In the genomic region with DNA sequence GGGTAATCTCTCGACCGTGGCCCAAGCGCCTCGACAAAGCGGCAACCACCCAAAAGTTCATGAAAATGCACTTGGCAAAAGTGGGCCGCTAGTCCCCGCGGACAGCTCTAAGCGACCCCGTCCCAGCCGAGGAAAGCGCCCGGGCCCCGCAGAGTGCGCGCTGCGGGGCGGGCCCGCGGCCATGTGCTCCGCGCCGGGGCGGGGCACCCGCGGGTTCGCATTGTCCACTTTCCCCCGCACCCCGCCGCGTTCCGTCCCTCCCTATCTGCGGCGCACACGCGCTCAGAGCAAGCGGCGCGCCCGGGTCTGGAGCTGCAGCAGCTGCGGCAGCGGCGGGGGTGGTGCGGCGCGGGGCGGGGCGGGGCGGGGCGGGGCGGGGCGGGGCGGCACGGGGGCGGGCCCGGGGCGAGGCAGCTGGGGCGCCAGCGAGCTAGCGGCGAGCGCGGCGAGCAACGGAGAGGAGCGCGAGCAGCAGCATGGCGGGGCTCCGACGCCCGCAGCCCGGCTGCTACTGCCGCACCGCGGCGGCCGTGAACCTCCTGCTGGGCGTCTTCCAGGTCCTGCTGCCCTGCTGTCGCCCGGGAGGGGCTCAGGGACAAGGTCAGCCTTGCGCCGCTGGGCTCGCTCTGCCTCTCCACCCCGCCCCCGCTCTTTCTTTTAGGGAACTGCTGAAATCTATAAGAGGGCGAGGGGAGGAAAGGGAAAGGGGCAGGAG, we compare ENCODE assay signal across 1 cellular context.
TF ChIP-seq lines count a peak whose summit lies in the region.

A gene with protein sequence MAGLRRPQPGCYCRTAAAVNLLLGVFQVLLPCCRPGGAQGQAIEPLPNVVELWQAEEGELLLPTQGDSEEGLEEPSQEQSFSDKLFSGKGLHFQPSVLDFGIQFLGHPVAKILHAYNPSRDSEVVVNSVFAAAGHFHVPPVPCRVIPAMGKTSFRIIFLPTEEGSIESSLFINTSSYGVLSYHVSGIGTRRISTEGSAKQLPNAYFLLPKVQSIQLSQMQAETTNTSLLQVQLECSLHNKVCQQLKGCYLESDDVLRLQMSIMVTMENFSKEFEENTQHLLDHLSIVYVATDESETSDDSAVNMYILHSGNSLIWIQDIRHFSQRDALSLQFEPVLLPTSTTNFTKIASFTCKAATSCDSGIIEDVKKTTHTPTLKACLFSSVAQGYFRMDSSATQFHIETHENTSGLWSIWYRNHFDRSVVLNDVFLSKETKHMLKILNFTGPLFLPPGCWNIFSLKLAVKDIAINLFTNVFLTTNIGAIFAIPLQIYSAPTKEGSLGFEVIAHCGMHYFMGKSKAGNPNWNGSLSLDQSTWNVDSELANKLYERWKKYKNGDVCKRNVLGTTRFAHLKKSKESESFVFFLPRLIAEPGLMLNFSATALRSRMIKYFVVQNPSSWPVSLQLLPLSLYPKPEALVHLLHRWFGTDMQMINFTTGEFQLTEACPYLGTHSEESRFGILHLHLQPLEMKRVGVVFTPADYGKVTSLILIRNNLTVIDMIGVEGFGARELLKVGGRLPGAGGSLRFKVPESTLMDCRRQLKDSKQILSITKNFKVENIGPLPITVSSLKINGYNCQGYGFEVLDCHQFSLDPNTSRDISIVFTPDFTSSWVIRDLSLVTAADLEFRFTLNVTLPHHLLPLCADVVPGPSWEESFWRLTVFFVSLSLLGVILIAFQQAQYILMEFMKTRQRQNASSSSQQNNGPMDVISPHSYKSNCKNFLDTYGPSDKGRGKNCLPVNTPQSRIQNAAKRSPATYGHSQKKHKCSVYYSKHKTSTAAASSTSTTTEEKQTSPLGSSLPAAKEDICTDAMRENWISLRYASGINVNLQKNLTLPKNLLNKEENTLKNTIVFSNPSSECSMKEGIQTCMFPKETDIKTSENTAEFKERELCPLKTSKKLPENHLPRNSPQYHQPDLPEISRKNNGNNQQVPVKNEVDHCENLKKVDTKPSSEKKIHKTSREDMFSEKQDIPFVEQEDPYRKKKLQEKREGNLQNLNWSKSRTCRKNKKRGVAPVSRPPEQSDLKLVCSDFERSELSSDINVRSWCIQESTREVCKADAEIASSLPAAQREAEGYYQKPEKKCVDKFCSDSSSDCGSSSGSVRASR (N-terminal part only) (plus strand): TSS at position 439 of the 715 bp plus-strand sequence. CDS start 38 bp downstream, at position 477.

TF ChIP-seq in HEK293, 187 proteins besides CTCF, POLR2A, EP300 and RAD21 (continued from another document):
- TF ChIP-seq, protein P1, sequence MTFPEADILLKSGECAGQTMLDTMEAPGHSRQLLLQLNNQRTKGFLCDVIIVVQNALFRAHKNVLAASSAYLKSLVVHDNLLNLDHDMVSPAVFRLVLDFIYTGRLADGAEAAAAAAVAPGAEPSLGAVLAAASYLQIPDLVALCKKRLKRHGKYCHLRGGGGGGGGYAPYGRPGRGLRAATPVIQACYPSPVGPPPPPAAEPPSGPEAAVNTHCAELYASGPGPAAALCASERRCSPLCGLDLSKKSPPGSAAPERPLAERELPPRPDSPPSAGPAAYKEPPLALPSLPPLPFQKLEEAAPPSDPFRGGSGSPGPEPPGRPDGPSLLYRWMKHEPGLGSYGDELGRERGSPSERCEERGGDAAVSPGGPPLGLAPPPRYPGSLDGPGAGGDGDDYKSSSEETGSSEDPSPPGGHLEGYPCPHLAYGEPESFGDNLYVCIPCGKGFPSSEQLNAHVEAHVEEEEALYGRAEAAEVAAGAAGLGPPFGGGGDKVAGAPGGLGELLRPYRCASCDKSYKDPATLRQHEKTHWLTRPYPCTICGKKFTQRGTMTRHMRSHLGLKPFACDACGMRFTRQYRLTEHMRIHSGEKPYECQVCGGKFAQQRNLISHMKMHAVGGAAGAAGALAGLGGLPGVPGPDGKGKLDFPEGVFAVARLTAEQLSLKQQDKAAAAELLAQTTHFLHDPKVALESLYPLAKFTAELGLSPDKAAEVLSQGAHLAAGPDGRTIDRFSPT (tag by site-specific recombination; IDR thresholded peaks at IDR 0.05), result no peak
- TF ChIP-seq ZNF837 (tag by site-specific recombination; IDR thresholded peaks at IDR 0.05), result no peak
- TF ChIP-seq ZNF394 (tag by site-specific recombination; IDR thresholded peaks at IDR 0.05; ENCODE audit: borderline replicate concordance), result 0 out of 2 replicates have a peak, but pooled peaks have one; percentile 28
- no peak for TF ChIP-seq ZNF768 (tag by site-specific recombination; IDR thresholded peaks at IDR 0.05)
- no peak for TF ChIP-seq ZNF184 (tag by site-specific recombination; IDR thresholded peaks at IDR 0.05)
- TF ChIP-seq SP7 (tag by site-specific recombination; IDR thresholded peaks at IDR 0.05), result 0 out of 2 replicates have a peak, but pooled peaks have one; percentile 9
- TF ChIP-seq ZBTB20 (tag by site-specific recombination; IDR thresholded peaks at IDR 0.05), result no peak
- TF ChIP-seq ZNF792 (tag by site-specific recombination; IDR thresholded peaks at IDR 0.05), result no peak
- 0 out of 2 replicates have a peak, but pooled peaks have one; percentile 23 for TF ChIP-seq KLF1 (tag by site-specific recombination; IDR thresholded peaks at IDR 0.05)
- TF ChIP-seq ZNF548 (tag by site-specific recombination; IDR thresholded peaks at IDR 0.05), result no peak
- no peak for TF ChIP-seq PRDM1 (tag by site-specific recombination; IDR thresholded peaks at IDR 0.05)
- TF ChIP-seq ZNF449 (tag by site-specific recombination; IDR thresholded peaks at IDR 0.05), result no peak
- TF ChIP-seq SP2 (tag by site-specific recombination; IDR thresholded peaks at IDR 0.05), result no peak
- TF ChIP-seq WT1 (tag by site-specific recombination; IDR thresholded peaks at IDR 0.05), result no peak
- TF ChIP-seq ZBTB1 (tag by site-specific recombination; IDR thresholded peaks at IDR 0.05), result no peak
- no peak for TF ChIP-seq ZNF404 (tag by site-specific recombination; IDR thresholded peaks at IDR 0.05)
- TF ChIP-seq ZNF157 (tag by site-specific recombination; IDR thresholded peaks at IDR 0.05), result no peak
- TF ChIP-seq ZNF580 (tag by site-specific recombination; IDR thresholded peaks at IDR 0.05), result no peak
- no peak for TF ChIP-seq ZNF791 (tag by site-specific recombination; IDR thresholded peaks at IDR 0.05)
- TF ChIP-seq ZBTB8A (tag by site-specific recombination; IDR thresholded peaks at IDR 0.05), result peak; percentile 69; the same call in 1 of the 2 replicates
- no peak for TF ChIP-seq ZNF146 (tag by site-specific recombination; IDR thresholded peaks at IDR 0.05)
- no peak for TF ChIP-seq ZNF521 (tag by site-specific recombination; IDR thresholded peaks at IDR 0.05)
- no peak for TF ChIP-seq ZNF610 (tag by site-specific recombination; IDR thresholded peaks at IDR 0.05; ENCODE audit: borderline replicate concordance)
- 0 out of 2 replicates have a peak, but pooled peaks have one; percentile 2 for TF ChIP-seq ZNF335 (tag by site-specific recombination; conservative IDR thresholded peaks at IDR 0.05)
- TF ChIP-seq ZNF513 (tag by site-specific recombination; IDR thresholded peaks at IDR 0.05), result no peak
- TF ChIP-seq ZNF155 (tag by site-specific recombination; IDR thresholded peaks at IDR 0.05), result no peak
- no peak for TF ChIP-seq HOXA7 (CRISPR knock-in tag; IDR thresholded peaks at IDR 0.05; ENCODE audit: borderline replicate concordance)
- TF ChIP-seq BCL11A (tag by site-specific recombination; IDR thresholded peaks at IDR 0.05; ENCODE audit: low read depth), result no peak
- TF ChIP-seq ZNF19 (tag by site-specific recombination; IDR thresholded peaks at IDR 0.05; ENCODE audit: low read depth), result no peak
- TF ChIP-seq, protein P2, sequence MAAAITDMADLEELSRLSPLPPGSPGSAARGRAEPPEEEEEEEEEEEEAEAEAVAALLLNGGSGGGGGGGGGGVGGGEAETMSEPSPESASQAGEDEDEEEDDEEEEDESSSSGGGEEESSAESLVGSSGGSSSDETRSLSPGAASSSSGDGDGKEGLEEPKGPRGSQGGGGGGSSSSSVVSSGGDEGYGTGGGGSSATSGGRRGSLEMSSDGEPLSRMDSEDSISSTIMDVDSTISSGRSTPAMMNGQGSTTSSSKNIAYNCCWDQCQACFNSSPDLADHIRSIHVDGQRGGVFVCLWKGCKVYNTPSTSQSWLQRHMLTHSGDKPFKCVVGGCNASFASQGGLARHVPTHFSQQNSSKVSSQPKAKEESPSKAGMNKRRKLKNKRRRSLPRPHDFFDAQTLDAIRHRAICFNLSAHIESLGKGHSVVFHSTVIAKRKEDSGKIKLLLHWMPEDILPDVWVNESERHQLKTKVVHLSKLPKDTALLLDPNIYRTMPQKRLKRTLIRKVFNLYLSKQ (tag by site-specific recombination; IDR thresholded peaks at IDR 0.05; ENCODE audit: borderline replicate concordance), result no peak
- no peak for TF ChIP-seq ZNF292 (tag by site-specific recombination; IDR thresholded peaks at IDR 0.05; ENCODE audit: borderline replicate concordance, low read depth)
- no peak for TF ChIP-seq SCRT2 (tag by site-specific recombination; IDR thresholded peaks at IDR 0.05)
- TF ChIP-seq ZNF843 (tag by site-specific recombination; IDR thresholded peaks at IDR 0.05), result no peak
- TF ChIP-seq KLF10 (tag by site-specific recombination; IDR thresholded peaks at IDR 0.05), result peak; percentile 56
- 0 out of 2 replicates have a peak, but pooled peaks have one; percentile 21 for TF ChIP-seq ZIC2 (tag by site-specific recombination; IDR thresholded peaks at IDR 0.05)
- no peak for TF ChIP-seq ZBTB21 (tag by site-specific recombination; IDR thresholded peaks at IDR 0.05)
- no peak for TF ChIP-seq ZNF639 (tag by site-specific recombination; IDR thresholded peaks at IDR 0.05)
- TF ChIP-seq ZNF423 (tag by site-specific recombination; IDR thresholded peaks at IDR 0.05), result no peak
- TF ChIP-seq SCRT1 (tag by site-specific recombination; IDR thresholded peaks at IDR 0.05; ENCODE audit: borderline replicate concordance), result no peak
- no peak for TF ChIP-seq ZNF175 (tag by site-specific recombination; IDR thresholded peaks at IDR 0.05)
- no peak for TF ChIP-seq ZNF776 (tag by site-specific recombination; IDR thresholded peaks at IDR 0.05; ENCODE audit: borderline replicate concordance)
- TF ChIP-seq, protein P3, sequence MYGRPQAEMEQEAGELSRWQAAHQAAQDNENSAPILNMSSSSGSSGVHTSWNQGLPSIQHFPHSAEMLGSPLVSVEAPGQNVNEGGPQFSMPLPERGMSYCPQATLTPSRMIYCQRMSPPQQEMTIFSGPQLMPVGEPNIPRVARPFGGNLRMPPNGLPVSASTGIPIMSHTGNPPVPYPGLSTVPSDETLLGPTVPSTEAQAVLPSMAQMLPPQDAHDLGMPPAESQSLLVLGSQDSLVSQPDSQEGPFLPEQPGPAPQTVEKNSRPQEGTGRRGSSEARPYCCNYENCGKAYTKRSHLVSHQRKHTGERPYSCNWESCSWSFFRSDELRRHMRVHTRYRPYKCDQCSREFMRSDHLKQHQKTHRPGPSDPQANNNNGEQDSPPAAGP (tag by site-specific recombination; IDR thresholded peaks at IDR 0.05), result 0 out of 2 replicates have a peak, but pooled peaks have one; percentile 32
- no peak for TF ChIP-seq ZNF549 (tag by site-specific recombination; IDR thresholded peaks at IDR 0.05)
- no peak for TF ChIP-seq ZNF23 (tag by site-specific recombination; IDR thresholded peaks at IDR 0.05; ENCODE audit: borderline replicate concordance)
- TF ChIP-seq ZNF416 (tag by site-specific recombination; IDR thresholded peaks at IDR 0.05), result no peak
- no peak for TF ChIP-seq ZNF571 (tag by site-specific recombination; IDR thresholded peaks at IDR 0.05)
